ENCODE assay signal across 1 cellular context in genomic region chr11:110818032-110818687, GRCh38.
A peak's percentile ranks its signal among the peaks of the same experiment; 100 is the strongest.
TF ChIP-seq lines count a peak whose summit lies in the region.

No MANE protein-coding gene starts in this region.

TF ChIP-seq in HEK293, 187 proteins besides CTCF, POLR2A, EP300 and RAD21 (continued from another document):
- TF ChIP-seq PRDM4 (tag by site-specific recombination; IDR thresholded peaks at IDR 0.05) (no peak), ZNF280C (tag by site-specific recombination; IDR thresholded peaks at IDR 0.05) (no peak), ZNF747 (tag by site-specific recombination; IDR thresholded peaks at IDR 0.05) (no peak), TRIM28 (IDR thresholded peaks at IDR 0.05; ENCODE audit: borderline replicate concordance, low read length) (peak; percentile 32), ZNF335 (tag by site-specific recombination; conservative IDR thresholded peaks at IDR 0.05) (0 out of 2 replicates have a peak, but pooled peaks have one; percentile 12), PRDM1 (tag by site-specific recombination; IDR thresholded peaks at IDR 0.05) (no peak), BCL6B (tag by site-specific recombination; IDR thresholded peaks at IDR 0.05) (no peak), ZNF518A (tag by site-specific recombination; conservative IDR thresholded peaks at IDR 0.05; ENCODE audit: low read depth) (0 out of 2 replicates have a peak, but pooled peaks have one; percentile 29), ZNF155 (tag by site-specific recombination; IDR thresholded peaks at IDR 0.05) (no peak), ELK4 (IDR thresholded peaks at IDR 0.05; ENCODE audit: borderline replicate concordance, low read depth, low read length) (no peak), ZNF221 (tag by site-specific recombination; IDR thresholded peaks at IDR 0.05; ENCODE audit: borderline replicate concordance) (no peak), GLIS1 (tag by site-specific recombination; IDR thresholded peaks at IDR 0.05) (no peak), ZNF561 (tag by site-specific recombination; IDR thresholded peaks at IDR 0.05; ENCODE audit: borderline replicate concordance) (no peak), ZNF416 (tag by site-specific recombination; IDR thresholded peaks at IDR 0.05) (no peak), ZFP69B (tag by site-specific recombination; IDR thresholded peaks at IDR 0.05) (no peak), ZFP41 (tag by site-specific recombination; IDR thresholded peaks at IDR 0.05; ENCODE audit: borderline replicate concordance) (no peak), ZBTB21 (tag by site-specific recombination; IDR thresholded peaks at IDR 0.05) (no peak), ZNF132 (tag by site-specific recombination; IDR thresholded peaks at IDR 0.05; ENCODE audit: borderline replicate concordance) (no peak), ZNF660 (tag by site-specific recombination; IDR thresholded peaks at IDR 0.05) (0 out of 2 replicates have a peak, but pooled peaks have one; percentile 35)
